Comparison of ENCODE assay signal across 9 cellular contexts in genomic region chr2:30862054-30862651, GRCh38. TPM values are rescaled to one million over a fixed set of nuclear protein-coding genes. Genes with fewer than 3 reads are reported as not detected.
A peak's percentile ranks its signal among the peaks of the same experiment; 100 is the strongest.
DNase-seq lines count a peak whose midpoint lies in the region; ATAC-seq and TF ChIP-seq lines count a peak whose summit lies in the region.
"Had no signal": no experiment of that assay in that cellular context is flagged by ENCODE, and none has a peak within 500 bp of the region (broad histone marks: within the 10 kb centered on the region; RNA-seq: fewer than 3 reads in every experiment).

No MANE protein-coding gene starts in this region.

- H3K27ac ChIP-seq in coronary artery (no peak overlapping the region), testis (no peak overlapping the region)

- H3K36me3 ChIP-seq in Caco-2 (ENCODE audit: control insufficient read depth, insufficient read depth, low read length) (no peaks in the 10 kb centered on the region), testis (ENCODE audit: low read depth, missing control alignments) (no peaks in the 10 kb centered on the region)

- BruUV-seq in Caco-2 (replicated peaks; lab: Mats Ljungman, UMichigan), result no TSS peak

- H3K4me1 ChIP-seq in Caco-2, result no peaks in the 10 kb centered on the region
- peaks cover 7% of the 10 kb centered on the region for H3K4me1 ChIP-seq in testis

- intact Hi-C loops in Caco-2 (cut with micrococcal nuclease; ENCODE audit: unreplicated experiment) (loop anchor here (1.0 kb wide), 3 partner anchors 148 to 471 kb away; no protein-coding TSS in a partner anchor), testis (cut with DNase I; ENCODE audit: low total_unique reads) (no loop called here)

- TF ChIP-seq CTCF in Caco-2 (IDR thresholded peaks at IDR 0.05; ENCODE audit: insufficient read depth in 1 of 2, low read depth in 1 of 2, low read length in 1 of 2, severe bottlenecking in 1 of 2, unreplicated experiment in 1 of 2) (peak; percentile 98 to 99), coronary artery (IDR thresholded peaks at IDR 0.05) (peak; percentile 30), testis (IDR thresholded peaks at IDR 0.05) (peak; percentile 15 to 65 (median 24))

- H3K4me3 Mint-ChIP-seq in Caco-2 (ENCODE audit: unreplicated experiment), result no peak overlapping the region

- peaks cover 10% of the 10 kb centered on the region for H3K9me3 Mint-ChIP-seq in Caco-2 (ENCODE audit: unreplicated experiment)

- POLR2A ChIA-PET in Caco-2 (lab: Charles Lee), result no interaction called here

- ATAC-seq in GM19438 (IDR thresholded peaks at IDR 0.05; ENCODE audit: low read depth, unreplicated experiment) (peak; percentile 63), HG03196 (IDR thresholded peaks at IDR 0.05; ENCODE audit: unreplicated experiment) (no peak)

- TF ChIP-seq POLR2A in testis (IDR thresholded peaks at IDR 0.05), result no peak

- H3K9me3 ChIP-seq in Caco-2 (no peaks in the 10 kb centered on the region), testis (no peaks in the 10 kb centered on the region)

- DNase-seq in Caco-2 (peak; percentile 71 to 76), NCI-H1105 (lab: John Stamatoyannopoulos, UW) (peak; percentile 23), T-helper 1 cell (peak in 4 of 5 donors; percentile 14 to 38 (median 25)), coronary artery (ENCODE audit: low spot score) (no peak), medulla oblongata (ENCODE audit: extremely low spot score) (peak; percentile 81), testis (peak; percentile 88)

- H3K36me3 Mint-ChIP-seq in Caco-2 (ENCODE audit: insufficient read depth, unreplicated experiment), result no peaks in the 10 kb centered on the region

- no peak overlapping the region for H3K27ac Mint-ChIP-seq in Caco-2 (ENCODE audit: unreplicated experiment)

- no peaks in the 10 kb centered on the region for H3K4me1 Mint-ChIP-seq in Caco-2 (ENCODE audit: low read depth, unreplicated experiment)

- H3K27me3 ChIP-seq in Caco-2 (replicated peaks; ENCODE audit: control insufficient read depth, insufficient read depth, low read length) (no peaks in the 10 kb centered on the region), testis (no peaks in the 10 kb centered on the region)

- peaks cover 9% of the 10 kb centered on the region for H3K27me3 Mint-ChIP-seq in Caco-2 (ENCODE audit: insufficient read depth, unreplicated experiment)

- H3K4me3 ChIP-seq in Caco-2 (ENCODE audit: low read depth, low read length) (no peak overlapping the region), coronary artery (no peak overlapping the region), testis (no peak overlapping the region)

- 66 to 67% methylated on average over 3 of the region's 3 CpGs for WGBS in testis, 2 donors

- CTCF ChIA-PET in Caco-2 (lab: Charles Lee), result interaction anchor here (0.5 to 3.4 kb wide), 13 partner anchors 10 to 943 kb away, joined by 3 to 25 read pairs (median 3); no protein-coding TSS in a partner anchor

RNA-seq across cellular contexts. Expression of gene CAPN13, which starts 54.9 kb away (rescaled TPM):
- total RNA-seq in Caco-2 (2022), result 2.1 and 3.3 TPM in 2 replicates
- 1 to 10 TPM; 2.2 to 2.7 TPM for total RNA-seq in testis
- polyA plus RNA-seq in testis (ENCODE audit: insufficient read depth, low read depth, low replicate concordance), result 0.57 TPM
- total RNA-seq: subcutaneous adipose tissue had no signal

Comparison
In these comparisons a context has a peak if more than half of its experiments do, and no peak if none do; other contexts are left out.
1. CTCF ChIP-seq: peak in every context shown above with its lines; median percentile 98 in Caco-2; 30 in coronary artery; 24 in testis.